25 cellular contexts compared by ENCODE assay signal in the genomic region with DNA sequence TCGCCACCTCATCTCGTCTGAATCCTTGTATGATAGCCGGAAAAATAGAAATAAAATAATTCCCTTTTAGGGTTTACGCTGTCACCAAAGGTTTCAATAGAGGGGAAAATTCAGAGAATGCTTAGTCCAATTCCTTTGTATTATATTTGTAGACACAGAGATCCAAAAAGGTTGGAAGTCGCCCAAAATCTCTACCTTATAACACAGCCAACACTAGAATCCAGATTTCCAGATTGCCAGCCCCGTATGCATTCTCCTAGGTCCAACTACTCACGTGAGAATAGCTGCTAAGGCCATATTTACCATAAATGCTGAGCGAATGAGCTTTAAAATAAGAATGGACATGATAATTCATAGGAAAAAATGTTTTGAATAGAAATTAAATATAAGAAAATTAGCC.
"Had no signal": no experiment of that assay in that cellular context is flagged by ENCODE, and none has a peak within 500 bp of the region (broad histone marks: within the 10 kb centered on the region; RNA-seq: fewer than 3 reads in every experiment).

No MANE protein-coding gene starts in this region.

- H3K4me3 ChIP-seq: coronary artery, dorsolateral prefrontal cortex, esophagus squamous epithelium, gastrocnemius medialis, heart right ventricle, left lung, lower lobe of right lung, mucosa of descending colon had no signal

- H3K27ac Mint-ChIP-seq: mesothelial cell of epicardium; naive B cell; naive thymus-derived CD8-positive, alpha-beta T cell had no signal

- ATAC-seq: gastrocnemius medialis; heart right ventricle; left cardiac atrium; left lung; left ventricle myocardium superior; lower lobe of right lung; mucosa of descending colon; naive thymus-derived CD8-positive, alpha-beta T cell had no signal

- H3K4me1 ChIP-seq: esophagus squamous epithelium, gastrocnemius medialis, heart right ventricle, left lung, lower lobe of right lung had no signal

- H3K27me3 ChIP-seq: dorsolateral prefrontal cortex, esophagus squamous epithelium, gastrocnemius medialis, heart right ventricle, left lung had no signal

- H3K4me1 Mint-ChIP-seq: naive B cell; naive thymus-derived CD8-positive, alpha-beta T cell had no signal

- DNase-seq: dermis blood vessel endothelial cell; effector CD4-positive, alpha-beta T cell; effector memory CD4-positive, alpha-beta T cell; esophagus squamous epithelium; foreskin fibroblast; foreskin melanocyte; gastrocnemius medialis; glutamatergic neuron; head of caudate nucleus; heart right ventricle; hippocampal formation; left cardiac atrium; left lung; left ventricle myocardium superior; lower lobe of right lung; mesenchymal stem cell; mucosa of descending colon; naive B cell; naive thymus-derived CD8-positive, alpha-beta T cell had no signal

- H3K9me3 ChIP-seq: esophagus squamous epithelium, gastrocnemius medialis, heart right ventricle, left lung, lower lobe of right lung, mucosa of descending colon had no signal

- H3K4me3 Mint-ChIP-seq: mesothelial cell of epicardium; naive B cell; naive thymus-derived CD8-positive, alpha-beta T cell had no signal

- H3K36me3 ChIP-seq: esophagus squamous epithelium, gastrocnemius medialis, heart right ventricle, left lung, lower lobe of right lung had no signal

- H3K27me3 Mint-ChIP-seq: naive B cell had no signal

- H3K36me3 Mint-ChIP-seq: mesothelial cell of epicardium; naive B cell; naive thymus-derived CD8-positive, alpha-beta T cell had no signal

- FAIRE-seq: endothelial cell of umbilical vein, islet of Langerhans, keratinocyte had no signal

- H3K27ac ChIP-seq: coronary artery, dorsolateral prefrontal cortex, esophagus squamous epithelium, gastrocnemius medialis, heart right ventricle, left lung, lower lobe of right lung had no signal

- H3K9me3 Mint-ChIP-seq: mesothelial cell of epicardium, naive B cell had no signal
